11 cellular contexts compared by ENCODE assay signal in the genomic region with DNA sequence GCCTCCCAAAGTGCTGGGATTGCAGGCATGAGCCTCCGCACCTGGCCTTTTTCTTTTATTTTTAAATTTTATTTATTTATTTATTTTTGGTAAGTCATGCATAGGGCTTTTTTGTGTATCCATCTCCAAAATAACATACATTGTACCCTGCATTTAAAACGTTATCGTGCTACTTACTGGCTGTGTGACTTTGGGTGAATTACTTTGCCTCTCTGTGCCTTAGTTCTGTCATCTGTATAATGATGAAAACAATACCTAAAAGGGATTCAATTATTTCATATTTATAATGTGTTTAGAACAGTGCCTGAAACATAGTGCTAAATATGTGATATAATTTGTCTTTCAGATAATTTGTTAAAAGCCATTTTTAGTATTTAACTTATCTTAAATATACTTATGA.
"Had no signal": no experiment of that assay in that cellular context is flagged by ENCODE, and none has a peak within 500 bp of the region (broad histone marks: within the 10 kb centered on the region; RNA-seq: fewer than 3 reads in every experiment).

No MANE protein-coding gene starts in this region.

- H2AFZ ChIP-seq: GM23248, GM23338 had no signal

- H3K4me1 ChIP-seq: HAP-1 had no signal

- H3K4me3 ChIP-seq: GM23248, GM23338, HAP-1 had no signal

- H3K27ac ChIP-seq: GM23248 had no signal

- H3K36me3 ChIP-seq: HAP-1 had no signal

- H3K9ac ChIP-seq: GM23248 had no signal

- ATAC-seq: GM23338, HCT116 had no signal

- H3K9me3 ChIP-seq: HAP-1 had no signal

- DNase-seq: GM23248, GOT3, H7, H9, HCEC 1CT, HFFc6 had no signal

- FAIRE-seq: H1, H54 had no signal

- H3K4me2 ChIP-seq: GM23338 had no signal
